Comparison of ENCODE assay signal across 17 cellular contexts in genomic region chr1:115277276-115277675, GRCh38.
A peak's percentile ranks its signal among the peaks of the same experiment; 100 is the strongest.
DNase-seq lines count a peak whose midpoint lies in the region; ATAC-seq and TF ChIP-seq lines count a peak whose summit lies in the region.
"Had no signal": no experiment of that assay in that cellular context is flagged by ENCODE, and none has a peak within 500 bp of the region (broad histone marks: within the 10 kb centered on the region; RNA-seq: fewer than 3 reads in every experiment).

No MANE protein-coding gene starts in this region.

- no peaks in the 10 kb centered on the region for H3K9me2 ChIP-seq in PC-3 (replicated peaks; ENCODE audit: low read length)

- no peak overlapping the region for H2AFZ ChIP-seq in PC-3 (ENCODE audit: low read length)

- H3K27me3 Mint-ChIP-seq in activated T-cell treated with anti-CD3 and anti-CD28 coated beads, Interleukin-2, amount 50 U/mL, for 72 hours (ENCODE audit: low read depth), result peaks cover 55% of the 10 kb centered on the region

- H3K27ac Mint-ChIP-seq in activated T-cell treated with anti-CD3 and anti-CD28 coated beads, Interleukin-2, amount 50 U/mL, for 72 hours, result no peak overlapping the region

- peaks cover 0 to 2% of the 10 kb centered on the region in 2 donors for H3K36me3 Mint-ChIP-seq in activated T-cell treated with anti-CD3 and anti-CD28 coated beads, Interleukin-2, amount 50 U/mL, for 72 hours (ENCODE audit: insufficient read depth in 2 of 2)

- no peak overlapping the region for H3K4me3 Mint-ChIP-seq in activated T-cell treated with anti-CD3 and anti-CD28 coated beads, Interleukin-2, amount 50 U/mL, for 72 hours

- H3K4me2 ChIP-seq in PC-3 (ENCODE audit: low read length), result no peak overlapping the region

- ATAC-seq in activated T-cell treated with anti-CD3 and anti-CD28 coated beads, Interleukin-2, amount 50 U/mL, for 72 hours (replicated peaks in 1 of 2), result peak; percentile 74 to 82
- ATAC-seq in PC-3, result peak; percentile 56
- ATAC-seq: GM12878 had no signal

- H4K20me1 ChIP-seq in PC-3 (ENCODE audit: low read length), result no peaks in the 10 kb centered on the region

- POLR2A ChIA-PET in PC-3 (lab: Charles Lee; ENCODE audit: unreplicated experiment), result no interaction called here

- H3F3A ChIP-seq in PC-3 (ENCODE audit: low read length, unreplicated experiment), result no peaks in the 10 kb centered on the region

- TF ChIP-seq CTCF in PC-3 (conservative IDR thresholded peaks at IDR 0.05; ENCODE audit: low read depth, low read length) (no peak), fibroblast of mammary gland (conservative IDR thresholded peaks at IDR 0.05; ENCODE audit: control insufficient read depth, insufficient read depth, low read depth, low read length) (no peak)

- peaks cover 3 to 4% of the 10 kb centered on the region in 2 donors for H3K9me3 Mint-ChIP-seq in activated T-cell treated with anti-CD3 and anti-CD28 coated beads, Interleukin-2, amount 50 U/mL, for 72 hours

- H3K4me1 Mint-ChIP-seq in activated T-cell treated with anti-CD3 and anti-CD28 coated beads, Interleukin-2, amount 50 U/mL, for 72 hours (ENCODE audit: low read depth), result peaks cover 14% of the 10 kb centered on the region

- intact Hi-C loops in PC-3 (cut with micrococcal nuclease), result loop anchor here (2.0 kb wide), 1 partner anchor 186 kb away; no protein-coding TSS in a partner anchor

- no peak overlapping the region for H3K27ac ChIP-seq in PC-3 (ENCODE audit: low read length)
- H3K27ac ChIP-seq: colonic mucosa, esophagus muscularis mucosa, neutrophil, skin epidermis had no signal

- H3K79me2 ChIP-seq in PC-3 (ENCODE audit: low read length), result no peaks in the 10 kb centered on the region

- no peaks in the 10 kb centered on the region for H3K27me3 ChIP-seq in PC-3 (ENCODE audit: low read length)
- H3K27me3 ChIP-seq: colonic mucosa, esophagus muscularis mucosa, neutrophil had no signal

- no peaks in the 10 kb centered on the region for H3K4me1 ChIP-seq in PC-3 (ENCODE audit: insufficient read depth, low read length)
- H3K4me1 ChIP-seq: colonic mucosa had no signal

- H3K4me3 ChIP-seq in PC-3 (ENCODE audit: low read length), result no peak overlapping the region
- no peak overlapping the region for H3K4me3 ChIP-seq in fibroblast of mammary gland (ENCODE audit: control insufficient read depth, low read depth, low read length)
- H3K4me3 ChIP-seq: colonic mucosa, esophagus muscularis mucosa, GM12878, skin epidermis had no signal

- H3K9me3 ChIP-seq in PC-3 (ENCODE audit: low read length), result no peaks in the 10 kb centered on the region
- H3K9me3 ChIP-seq: colonic mucosa, neutrophil had no signal

- no peak overlapping the region for H3K9ac ChIP-seq in PC-3 (ENCODE audit: low read length)

- H3K36me3 ChIP-seq in PC-3 (ENCODE audit: low read depth, low read length), result no peaks in the 10 kb centered on the region
- H3K36me3 ChIP-seq: colonic mucosa, esophagus muscularis mucosa, neutrophil had no signal

- DNase-seq in activated T-cell treated with anti-CD3 and anti-CD28 coated beads, Interleukin-2, amount 50 U/mL, for 72 hours, result peak; percentile 3 to 9
- DNase-seq in activated T-cell treated with anti-CD3 and anti-CD28 coated beads, Interleukin-2, amount 50 U/mL, for 1 hour, result no peak
- peak; percentile 52 for DNase-seq in PC-3
- DNase-seq in fibroblast of mammary gland (ENCODE audit: low read depth), result peak; percentile 97
- peak; percentile 83 for DNase-seq in stromal cell of bone marrow (ENCODE audit: low read depth)
- DNase-seq in NCI-H69 (lab: John Stamatoyannopoulos, UW), result no peak
- no peak for DNase-seq in stimulated activated naive CD4-positive, alpha-beta T cell treated with Interleukin-2 at 50 U/mL for 16 hours (lab: John Stamatoyannopoulos, UW)
- no peak for DNase-seq in stimulated activated CD4-positive, alpha-beta T cell treated with anti-CD3 and anti-CD28 coated beads, Interleukin-4, amount 100 ng/mL, for 4 hours
- DNase-seq: AML-193, colonic mucosa, DMS79, NCI-H2081 treated with DMSO at 0.1 percent for 48 hours, SIG-M5 had no signal

- BruUV-seq in PC-3 (replicated peaks; lab: Mats Ljungman, UMichigan), result no TSS peak

- CTCF ChIA-PET in PC-3 (lab: Charles Lee), result interaction anchor here (0.6 kb wide), 1 partner anchor 318 kb away, joined by 3 read pairs; no protein-coding TSS in a partner anchor

Comparison
In these comparisons a context has a peak if more than half of its experiments do, and no peak if none do; other contexts are left out.
1. DNase-seq: peak in activated T-cell treated with anti-CD3 and anti-CD28 coated beads, Interleukin-2, amount 50 U/mL, for 72 hours (2 of 2), PC-3 (single experiment), fibroblast of mammary gland (single experiment) and stromal cell of bone marrow (single experiment); none in activated T-cell treated with anti-CD3 and anti-CD28 coated beads, Interleukin-2, amount 50 U/mL, for 1 hour (single experiment), NCI-H69 (single experiment), stimulated activated naive CD4-positive, alpha-beta T cell treated with Interleukin-2 at 50 U/mL for 16 hours (single experiment) and stimulated activated CD4-positive, alpha-beta T cell treated with anti-CD3 and anti-CD28 coated beads, Interleukin-4, amount 100 ng/mL, for 4 hours (0 of 2).